18 cellular contexts compared by ENCODE assay signal in the genomic region with DNA sequence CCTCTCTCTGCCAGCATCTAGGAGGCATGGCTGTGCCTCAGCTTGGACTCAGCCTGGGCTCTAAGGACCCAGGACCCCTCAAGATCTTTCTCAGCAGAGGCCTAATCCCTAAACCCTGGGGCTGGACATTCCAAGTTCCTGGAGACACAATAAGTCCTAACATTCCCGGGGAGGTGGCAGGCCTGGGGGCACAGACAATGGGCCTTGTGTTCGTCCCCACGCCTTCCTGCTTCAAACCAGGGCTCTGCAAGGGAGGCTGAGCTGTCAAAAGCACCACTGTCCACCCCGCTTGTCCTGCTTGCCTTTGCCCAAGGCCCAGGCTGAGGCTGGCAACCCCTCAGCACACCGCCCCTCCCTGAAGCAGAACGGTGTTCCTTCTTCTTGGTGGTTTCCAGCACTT.
"Had no signal": no experiment of that assay in that cellular context is flagged by ENCODE, and none has a peak within 500 bp of the region (broad histone marks: within the 10 kb centered on the region; RNA-seq: fewer than 3 reads in every experiment).

No MANE protein-coding gene starts in this region.

- H3K9me3 ChIP-seq: body of pancreas, heart left ventricle, left ventricle myocardium inferior, neutrophil had no signal

- H3K27me3 ChIP-seq: body of pancreas, dorsolateral prefrontal cortex, heart left ventricle, neutrophil had no signal

- H3K27ac ChIP-seq: body of pancreas, dorsolateral prefrontal cortex, epithelial cell of prostate, heart left ventricle, left ventricle myocardium inferior, neutrophil, parathyroid adenoma had no signal

- H3K36me3 ChIP-seq: heart left ventricle, left ventricle myocardium inferior, neutrophil had no signal

- DNase-seq: activated CD4-positive, alpha-beta memory T cell treated with anti-CD3 and anti-CD28 coated beads, Interleukin-2, amount 10 ng/mL, durations not matched to agents 7 days and 5 days; activated CD4-positive, alpha-beta T cell treated with anti-CD3 and anti-CD28 coated beads for 48 hours; activated CD8-positive, alpha-beta memory T cell treated with anti-CD3 and anti-CD28 coated beads, Interleukin-2, amount 10 ng/mL, durations not matched to agents 7 days and 5 days; activated naive CD4-positive, alpha-beta T cell treated with Interleukin-2 at 50 U/mL for 16 hours; body of pancreas; heart left ventricle; kidney glomerular epithelial cell; left ventricle myocardium inferior; mammary epithelial cell; naive thymus-derived CD4-positive, alpha-beta T cell; stimulated activated CD4-positive, alpha-beta T cell treated with anti-CD3 and anti-CD28 coated beads, Interleukin-2, amount 100 ng/mL, for 24 hours; stimulated activated naive CD8-positive, alpha-beta T cell treated with anti-CD3 and anti-CD28 coated beads, Interleukin-15, Interleukin-2, amounts not matched to agents 100 U/mL and 50 U/mL, for 24 hours; T-cell had no signal

- H3K4me3 ChIP-seq: body of pancreas, dorsolateral prefrontal cortex, heart left ventricle, left ventricle myocardium inferior had no signal

- ATAC-seq: activated CD8-positive, alpha-beta memory T cell treated with anti-CD3 and anti-CD28 coated beads, Interleukin-2, amount 10 ng/mL, durations not matched to agents 7 days and 5 days; body of pancreas; heart left ventricle; naive thymus-derived CD4-positive, alpha-beta T cell; stimulated activated naive CD8-positive, alpha-beta T cell treated with anti-CD3 and anti-CD28 coated beads, Interleukin-15, Interleukin-2, amounts not matched to agents 100 U/mL and 50 U/mL, for 24 hours; T-cell; WTC11 had no signal

- H3K4me1 ChIP-seq: body of pancreas, left ventricle myocardium inferior, parathyroid adenoma had no signal
